ENCODE assay signal across 15 cellular contexts in genomic region chr7:55109384-55110167, GRCh38.
DNase-seq lines count a peak whose midpoint lies in the region; ATAC-seq and TF ChIP-seq lines count a peak whose summit lies in the region.
"Had no signal": no experiment of that assay in that cellular context is flagged by ENCODE, and none has a peak within 500 bp of the region (broad histone marks: within the 10 kb centered on the region; RNA-seq: fewer than 3 reads in every experiment).

No MANE protein-coding gene starts in this region.

- peak overlapping the region in 4 of 5 experiments; percentile 35 to 74 (median 60) for H3K4me3 Mint-ChIP-seq in brain
- H3K4me3 Mint-ChIP-seq: naive thymus-derived CD8-positive, alpha-beta T cell; stimulated activated memory B cell treated with anti-CD40 and anti-IgM and Interleukin-4, amounts not matched to agents 10 μg/mL and 1 μg/mL and 100 μg/mL, for 72 hours had no signal

- H2AK9ac ChIP-seq in IMR-90 (replicated peaks; ENCODE audit: low read depth, low read length, poor library complexity): no peak overlapping the region

- peak overlapping the region; percentile 27; the same call in 1 of the 2 replicates for H3K4me2 ChIP-seq in IMR-90 (ENCODE audit: low read depth, low read length)

- peak overlapping the region; percentile 5; the same call in 1 of the 2 replicates for H2AK5ac ChIP-seq in IMR-90 (ENCODE audit: low read depth, low read length)

- WGBS in IMR-90 (ENCODE audit: extremely low coverage in 2 of 2, insufficient read length in 1 of 2), 2 experiments: no CpG with 5 or more reads among the region's 8 CpGs
- WGBS in thymus: 73% methylated on average over 8 of the region's 8 CpGs

- peak; percentile 68 for DNase-seq in IMR-90
- DNase-seq in islet precursor cell: peak; percentile 65
- DNase-seq in NCI-H748 (lab: John Stamatoyannopoulos, UW; ENCODE audit: unreplicated experiment): no peak
- no peak for DNase-seq in GM13977 (ENCODE audit: low spot score)
- no peak for DNase-seq in NCI-H526 treated with DMSO at 0.1 percent for 48 hours (lab: John Stamatoyannopoulos, UW)
- DNase-seq: amygdala; Caco-2; naive thymus-derived CD8-positive, alpha-beta T cell; NCI-H446; SIG-M5; WERI-Rb-1 had no signal

- H3K36me3 ChIP-seq in IMR-90 (ENCODE audit: control insufficient read depth, insufficient read depth, low read length) (no peaks in the 10 kb centered on the region), thymus (ENCODE audit: control insufficient read depth, insufficient read depth) (no peaks in the 10 kb centered on the region)
- H3K36me3 ChIP-seq: WERI-Rb-1 had no signal

- peak overlapping the region; percentile 23; the same call in 1 of the 2 replicates for H2BK20ac ChIP-seq in IMR-90 (ENCODE audit: low read depth, low read length)

- peaks cover 67% of the 10 kb centered on the region for H3K4me1 Mint-ChIP-seq in brain
- H3K4me1 Mint-ChIP-seq: stimulated activated memory B cell treated with anti-CD40 and anti-IgM and Interleukin-4, amounts not matched to agents 10 μg/mL and 1 μg/mL and 100 μg/mL, for 72 hours had no signal

- no peak for TF ChIP-seq RAD21 in IMR-90 (IDR thresholded peaks at IDR 0.05; ENCODE audit: low read length)

- TF ChIP-seq POLR2A in IMR-90 (IDR thresholded peaks at IDR 0.05; ENCODE audit: low read depth, low read length): no peak

- no peak overlapping the region for H3K56ac ChIP-seq in IMR-90 (ENCODE audit: extremely low read depth, insufficient read depth, low read length)

- peaks cover 0 to 3% (median 0%) of the 10 kb centered on the region in 5 experiments for H3K9me3 Mint-ChIP-seq in brain
- H3K9me3 Mint-ChIP-seq: naive thymus-derived CD8-positive, alpha-beta T cell; stimulated activated memory B cell treated with anti-CD40 and anti-IgM and Interleukin-4, amounts not matched to agents 10 μg/mL and 1 μg/mL and 100 μg/mL, for 72 hours had no signal

- intact Hi-C loops in IMR-90 (cut with micrococcal nuclease): no loop called here

- H3K4me3 ChIP-seq in IMR-90 (ENCODE audit: insufficient read depth, low read depth, low read length) (no peak overlapping the region), thymus (ENCODE audit: low read length) (no peak overlapping the region)

- H3K4me1 ChIP-seq in IMR-90 (ENCODE audit: control insufficient read depth, insufficient read depth, low read length) (peaks cover 40% of the 10 kb centered on the region), thymus (ENCODE audit: control insufficient read depth, insufficient read depth, low read length) (no peaks in the 10 kb centered on the region)

- H3K23ac ChIP-seq in IMR-90 (ENCODE audit: low read depth, low read length): peak overlapping the region; percentile 48

- H2BK15ac ChIP-seq in IMR-90 (ENCODE audit: low read depth, low read length): no peak overlapping the region; the same call in 2 of the 3 replicates

- H3K18ac ChIP-seq in IMR-90 (ENCODE audit: low read depth, low read length): no peak overlapping the region

- H3K9ac ChIP-seq in IMR-90 (ENCODE audit: low read depth, low read length): no peak overlapping the region

- peak overlapping the region; percentile 56; the same call in 1 of the 2 replicates for H4K91ac ChIP-seq in IMR-90 (ENCODE audit: insufficient read depth, low read depth, low read length)

- H2AFZ ChIP-seq in IMR-90 (replicated peaks; ENCODE audit: low read length, poor library complexity): no peak overlapping the region

- no peaks in the 10 kb centered on the region for H3K27me3 ChIP-seq in IMR-90 (ENCODE audit: control insufficient read depth, insufficient read depth, low read length)
- no peaks in the 10 kb centered on the region for H3K27me3 ChIP-seq in thymus (ENCODE audit: control insufficient read depth, insufficient read depth)

- H3K27me3 Mint-ChIP-seq in brain: no peaks in the 10 kb centered on the region

- CTCF ChIA-PET in IMR-90 (lab: Yijun Ruan, JAX): interaction anchor here (0.8 to 1.7 kb wide), 3 partner anchors 16 to 146 kb away, joined by 3 to 5 read pairs (median 3); no protein-coding TSS in a partner anchor

- H4K8ac ChIP-seq in IMR-90 (ENCODE audit: low read depth in 2 of 2, low read length in 2 of 2): peak overlapping the region in 1 of 2 experiments; percentile 56; a peak in 1 of 4 replicates

- no peak overlapping the region for H4K5ac ChIP-seq in IMR-90 (ENCODE audit: low read depth, low read length)

- peaks cover 45 to 86% of the 10 kb centered on the region in 2 experiments for H3K79me1 ChIP-seq in IMR-90 (ENCODE audit: low read depth in 1 of 2, low read length in 2 of 2)

- peak overlapping the region; percentile 53; the same call in 1 of the 2 replicates for H2BK120ac ChIP-seq in IMR-90 (ENCODE audit: low read depth, low read length)

- POLR2A ChIA-PET in IMR-90 (lab: Charles Lee; ENCODE audit: unreplicated experiment): no interaction called here

- peak overlapping the region; percentile 22; the same call in 1 of the 2 replicates for H3K4ac ChIP-seq in IMR-90 (ENCODE audit: low read depth, low read length)

- H3K27ac ChIP-seq in IMR-90 (ENCODE audit: insufficient read depth, low read length) (peak overlapping the region; percentile 34; the same call in 1 of the 2 replicates), thymus (ENCODE audit: low read depth) (peak overlapping the region; percentile 65)
- H3K27ac ChIP-seq: WERI-Rb-1 had no signal

- dilution Hi-C loops in IMR-90 (cut with HindIII; ENCODE audit: low sequenced_read_pairs, unreplicated experiment): no loop called here

- in situ Hi-C loops in IMR-90 (cut with MboI; ENCODE audit: low sequenced_read_pairs): no loop called here
- in situ Hi-C loops in GM13977 (cut with MboI; ENCODE audit: low pct_unique_long_range_greater_than_20kb, low sequenced_read_pairs, unreplicated experiment): no loop called here

- TF ChIP-seq CTCF in IMR-90 (conservative IDR thresholded peaks at IDR 0.05; ENCODE audit: low read depth, low read length) (no peak), brain (conservative IDR thresholded peaks at IDR 0.05) (no peak), GM13977 (IDR thresholded peaks at IDR 0.05; ENCODE audit: extremely low read depth, insufficient read depth, missing control alignments) (no peak)

- peaks cover 37% of the 10 kb centered on the region for H3K9me1 ChIP-seq in IMR-90 (ENCODE audit: insufficient read depth, low read length)

- H3K9me3 ChIP-seq in IMR-90 (ENCODE audit: control insufficient read depth, insufficient read depth, low read length): no peaks in the 10 kb centered on the region
- H3K9me3 ChIP-seq in thymus (ENCODE audit: control insufficient read depth): no peaks in the 10 kb centered on the region
- H3K9me3 ChIP-seq: Caco-2 had no signal

- peaks cover 48% of the 10 kb centered on the region for H4K20me1 ChIP-seq in IMR-90 (ENCODE audit: insufficient read depth, low read length)

- ATAC-seq in IMR-90 (ENCODE audit: low read depth) (peak; percentile 9), GM21367 (IDR thresholded peaks at IDR 0.05; ENCODE audit: unreplicated experiment) (no peak)
- ATAC-seq: naive thymus-derived CD8-positive, alpha-beta T cell; stimulated activated memory B cell treated with anti-CD40 and anti-IgM and Interleukin-4, amounts not matched to agents 10 μg/mL and 1 μg/mL and 100 μg/mL, for 72 hours had no signal

- no TSS peak for BruUV-seq in IMR-90 (replicated peaks; lab: Mats Ljungman, UMichigan)

- H3K27ac Mint-ChIP-seq in brain: peak overlapping the region; percentile 23 to 95 (median 82)
- H3K27ac Mint-ChIP-seq: stimulated activated memory B cell treated with anti-CD40 and anti-IgM and Interleukin-4, amounts not matched to agents 10 μg/mL and 1 μg/mL and 100 μg/mL, for 72 hours had no signal

- H3K14ac ChIP-seq in IMR-90 (replicated peaks; ENCODE audit: low read depth, low read length): peak overlapping the region; percentile 49; the same call in 1 of the 2 replicates

- H3K36me3 Mint-ChIP-seq in brain: no peaks in the 10 kb centered on the region
- H3K36me3 Mint-ChIP-seq: naive thymus-derived CD8-positive, alpha-beta T cell; stimulated activated memory B cell treated with anti-CD40 and anti-IgM and Interleukin-4, amounts not matched to agents 10 μg/mL and 1 μg/mL and 100 μg/mL, for 72 hours had no signal

- peak overlapping the region; percentile 55 for H2BK5ac ChIP-seq in IMR-90 (ENCODE audit: low read depth, low read length, poor library complexity, severe bottlenecking)

TF ChIP-seq in IMR-90, 13 proteins besides CTCF, POLR2A, EP300 and RAD21:
- TF ChIP-seq RCOR1 (IDR thresholded peaks at IDR 0.05; ENCODE audit: insufficient replicate concordance, low read length): no peak
- no peak for TF ChIP-seq CEBPB (IDR thresholded peaks at IDR 0.05; ENCODE audit: low read depth, low read length)
- TF ChIP-seq CHD1 (IDR thresholded peaks at IDR 0.05; ENCODE audit: low read depth, low read length): no peak
- no peak for TF ChIP-seq MAFK (IDR thresholded peaks at IDR 0.05; ENCODE audit: low read depth, low read length)
- TF ChIP-seq MAZ (IDR thresholded peaks at IDR 0.05; ENCODE audit: borderline replicate concordance, low read depth, low read length): no peak
- TF ChIP-seq USF2 (IDR thresholded peaks at IDR 0.05; ENCODE audit: low read depth, low read length): peak; percentile 58; the same call in 1 of the 2 replicates
TF ChIP-seq in IMR-90: peak in this region for 1.

Comparison
In these comparisons a context has a peak if more than half of its experiments do, and no peak if none do; other contexts are left out.
1. DNase-seq: peak in IMR-90 (single experiment) and islet precursor cell (single experiment); none in NCI-H748 (single experiment), GM13977 (single experiment) and NCI-H526 treated with DMSO at 0.1 percent for 48 hours (single experiment).